ENCODE assay signal across 16 cellular contexts in the genomic region with DNA sequence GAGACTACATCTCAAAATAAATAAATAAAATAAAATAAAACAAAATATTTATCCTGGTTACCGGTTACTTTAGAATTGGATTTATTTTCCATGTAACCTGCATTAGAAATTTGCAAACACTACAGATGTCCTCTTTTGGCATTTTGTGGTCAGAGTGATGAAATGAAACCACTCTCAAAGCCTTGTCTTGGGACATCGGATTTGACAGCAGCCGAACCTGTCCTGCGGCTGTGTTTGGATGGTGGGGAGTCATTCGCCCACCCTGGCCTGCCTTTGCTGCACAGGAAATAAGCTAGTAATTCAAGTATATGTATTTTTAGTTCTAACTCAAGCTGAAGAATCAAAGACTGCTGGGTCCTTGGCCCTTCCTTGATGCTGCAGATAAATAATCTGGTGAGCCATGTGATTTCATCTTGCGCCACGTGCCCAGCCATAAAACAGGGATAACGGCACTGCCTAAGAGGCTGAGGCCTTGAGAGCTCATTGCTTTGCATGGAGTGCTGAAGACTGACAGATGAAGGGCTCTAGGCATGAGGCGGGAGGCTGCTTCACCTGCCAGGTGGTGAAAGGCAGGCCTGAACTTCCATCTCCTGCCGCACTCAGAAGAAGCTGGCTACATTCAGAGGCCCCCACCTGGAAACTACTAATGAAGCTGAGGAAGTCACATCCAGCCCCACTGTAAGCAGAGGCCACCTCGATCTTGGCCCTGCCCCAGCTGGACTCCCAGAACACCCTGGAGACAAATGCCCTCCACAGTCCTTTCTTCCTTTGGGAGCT.
DNase-seq lines count a peak whose midpoint lies in the region; ATAC-seq and TF ChIP-seq lines count a peak whose summit lies in the region.
"Had no signal": no experiment of that assay in that cellular context is flagged by ENCODE, and none has a peak within 500 bp of the region (broad histone marks: within the 10 kb centered on the region; RNA-seq: fewer than 3 reads in every experiment).

No MANE protein-coding gene starts in this region.

- ATAC-seq in CD4-positive, CD25-positive, alpha-beta regulatory T cell (ENCODE audit: low read depth in 2 of 2) = no peak
- no peak for ATAC-seq in mucosa of descending colon
- ATAC-seq in GM18498 (IDR thresholded peaks at IDR 0.05; ENCODE audit: unreplicated experiment) = no peak
- ATAC-seq: GM23338, left ventricle myocardium superior, Panc1 had no signal

- H3K4me1 Mint-ChIP-seq in CD4-positive, CD25-positive, alpha-beta regulatory T cell = peaks cover 35 to 87% (median 57%) of the 10 kb centered on the region in 4 donors

- no peaks in the 10 kb centered on the region for H3K9me3 ChIP-seq in CD4-positive, CD25-positive, alpha-beta regulatory T cell (ENCODE audit: control insufficient read depth in 2 of 2, low read length in 2 of 2)
- no peaks in the 10 kb centered on the region for H3K9me3 ChIP-seq in mucosa of descending colon
- H3K9me3 ChIP-seq in HAP-1 = no peaks in the 10 kb centered on the region
- H3K9me3 ChIP-seq: BE2C, sigmoid colon had no signal

- intact Hi-C loops in mucosa of descending colon (cut with DNase I, micrococcal nuclease) = no loop called here

- H3K36me3 Mint-ChIP-seq in CD4-positive, CD25-positive, alpha-beta regulatory T cell = peaks cover 26% of the 10 kb centered on the region

- no peaks in the 10 kb centered on the region for H3K27me3 Mint-ChIP-seq in CD4-positive, CD25-positive, alpha-beta regulatory T cell

- H3K4me3 ChIP-seq in CD4-positive, CD25-positive, alpha-beta regulatory T cell (ENCODE audit: low read depth, low read length) = no peak overlapping the region
- no peak overlapping the region for H3K4me3 ChIP-seq in HL-60 (replicated peaks; ENCODE audit: insufficient read depth, low read length)
- H3K4me3 ChIP-seq in mucosa of descending colon = no peak overlapping the region
- H3K4me3 ChIP-seq in HAP-1 = no peak overlapping the region
- H3K4me3 ChIP-seq: GM23338, sigmoid colon had no signal

- TF ChIP-seq CTCF in HL-60 (IDR thresholded peaks at IDR 0.05; ENCODE audit: insufficient read depth, low read length) (no peak), mucosa of descending colon (IDR thresholded peaks at IDR 0.05) (no peak)

- H3K27ac Mint-ChIP-seq in CD4-positive, CD25-positive, alpha-beta regulatory T cell = peak overlapping the region; percentile 92 to 98 (median 96)
- H3K27ac Mint-ChIP-seq: GM23338 had no signal

- DNase-seq in CD4-positive, CD25-positive, alpha-beta regulatory T cell = no peak
- DNase-seq in HL-60 (ENCODE audit: low read depth in 1 of 2, low spot score in 1 of 2) (peak; percentile 63 to 83), SIG-M5 treated with dmso at 0.1 percent for 504 hours (lab: John Stamatoyannopoulos, UW; ENCODE audit: unreplicated experiment) (peak; percentile 81), mucosa of descending colon (peak in 2 of 3 donors; percentile 8 to 12), putamen (ENCODE audit: low spot score) (no peak), hepatic stellate cell (ENCODE audit: low spot score) (no peak), HAP-1 (ENCODE audit: low spot score in 2 of 2) (no peak)
- DNase-seq: BE2C, hippocampal formation, left ventricle myocardium superior, NCI-H2171 treated with DMSO at 0.1 percent for 48 hours, sigmoid colon had no signal

- in situ Hi-C loops in HAP-1 (cut with MboI; ENCODE audit: low sequenced_read_pairs) = no loop called here

- H3K27ac ChIP-seq in CD4-positive, CD25-positive, alpha-beta regulatory T cell (ENCODE audit: insufficient read depth, low read length, poor library complexity, severe bottlenecking) = peak overlapping the region; percentile 69
- peak overlapping the region; percentile 77 for H3K27ac ChIP-seq in HL-60 (replicated peaks)
- H3K27ac ChIP-seq: sigmoid colon had no signal

- peaks cover 15% of the 10 kb centered on the region for H3K36me3 ChIP-seq in CD4-positive, CD25-positive, alpha-beta regulatory T cell (ENCODE audit: control insufficient read depth, insufficient read depth, low read length)
- H3K36me3 ChIP-seq in mucosa of descending colon (ENCODE audit: low read depth) (no peaks in the 10 kb centered on the region), HAP-1 (replicated peaks) (no peaks in the 10 kb centered on the region)
- H3K36me3 ChIP-seq: BE2C, sigmoid colon had no signal

- H3K27me3 ChIP-seq in CD4-positive, CD25-positive, alpha-beta regulatory T cell (ENCODE audit: control insufficient read depth, insufficient read depth, low read length) = no peaks in the 10 kb centered on the region
- H3K27me3 ChIP-seq in HL-60 (ENCODE audit: insufficient read depth, poor library complexity, severe bottlenecking) = no peaks in the 10 kb centered on the region
- H3K27me3 ChIP-seq in HAP-1 (ENCODE audit: low read depth) = no peaks in the 10 kb centered on the region
- H3K27me3 ChIP-seq: BE2C, sigmoid colon had no signal

- H3K4me3 Mint-ChIP-seq in CD4-positive, CD25-positive, alpha-beta regulatory T cell = peak overlapping the region in 3 of 4 donors; percentile 46 to 91 (median 77)
- H3K4me3 Mint-ChIP-seq: GM23338, nephron had no signal

- H3K9me3 Mint-ChIP-seq in CD4-positive, CD25-positive, alpha-beta regulatory T cell = no peaks in the 10 kb centered on the region
- H3K9me3 Mint-ChIP-seq: GM23338, nephron had no signal

- H3K4me1 ChIP-seq in CD4-positive, CD25-positive, alpha-beta regulatory T cell (ENCODE audit: control insufficient read depth, insufficient read depth, low read length, poor library complexity, severe bottlenecking) = peaks cover 56% of the 10 kb centered on the region
- H3K4me1 ChIP-seq in mucosa of descending colon (ENCODE audit: low read depth) (no peaks in the 10 kb centered on the region), HAP-1 (no peaks in the 10 kb centered on the region)
- H3K4me1 ChIP-seq: sigmoid colon had no signal

Comparison
In these comparisons a context has a peak if more than half of its experiments do, and no peak if none do; other contexts are left out.
1. DNase-seq: peak in HL-60 (2 of 2), SIG-M5 treated with dmso at 0.1 percent for 504 hours (single experiment) and mucosa of descending colon (2 of 3); none in CD4-positive, CD25-positive, alpha-beta regulatory T cell (0 of 3), putamen (single experiment), hepatic stellate cell (single experiment) and HAP-1 (0 of 2).